ENCODE assay signal across 11 cellular contexts in genomic region chr5:74232281-74232680, GRCh38.
DNase-seq lines count a peak whose midpoint lies in the region; ATAC-seq and TF ChIP-seq lines count a peak whose summit lies in the region.
"Had no signal": no experiment of that assay in that cellular context is flagged by ENCODE, and none has a peak within 500 bp of the region (broad histone marks: within the 10 kb centered on the region; RNA-seq: fewer than 3 reads in every experiment).

No MANE protein-coding gene starts in this region.

- in situ Hi-C loops in IMR-90 (cut with MboI; ENCODE audit: low sequenced_read_pairs), result no loop called here

- H3K79me1 ChIP-seq in IMR-90 (ENCODE audit: low read depth in 1 of 2, low read length in 2 of 2), result no peaks in the 10 kb centered on the region; a peak in 1 of 4 replicates

- no peaks in the 10 kb centered on the region for H3K36me3 ChIP-seq in IMR-90 (ENCODE audit: control insufficient read depth, insufficient read depth, low read length)
- H3K36me3 ChIP-seq: cardiac muscle cell, esophagus squamous epithelium had no signal

- H3K4ac ChIP-seq in IMR-90 (ENCODE audit: low read depth, low read length), result peak overlapping the region; percentile 73

- H3K4me1 ChIP-seq in IMR-90 (ENCODE audit: control insufficient read depth, insufficient read depth, low read length), result peaks cover 8% of the 10 kb centered on the region
- H3K4me1 ChIP-seq: esophagus squamous epithelium had no signal

- H4K91ac ChIP-seq in IMR-90 (ENCODE audit: insufficient read depth, low read depth, low read length), result peak overlapping the region; percentile 25; the same call in 1 of the 2 replicates

- peak overlapping the region in 1 of 2 experiments; percentile 85 for H4K8ac ChIP-seq in IMR-90 (ENCODE audit: low read depth in 2 of 2, low read length in 2 of 2)

- peak overlapping the region; percentile 85 for H2BK20ac ChIP-seq in IMR-90 (ENCODE audit: low read depth, low read length)

- peak overlapping the region; percentile 29; the same call in 1 of the 2 replicates for H3K18ac ChIP-seq in IMR-90 (ENCODE audit: low read depth, low read length)

- H3K4me1 Mint-ChIP-seq in Calu3 (ENCODE audit: low read depth, unreplicated experiment) (peaks cover 43% of the 10 kb centered on the region), chondrocyte (ENCODE audit: low read depth) (peaks cover 42% of the 10 kb centered on the region)
- peaks cover 6% of the 10 kb centered on the region for H3K4me1 Mint-ChIP-seq in activated T-helper 2 cell treated with anti-CD3 and anti-CD28 coated beads, Interferon-gamma antibody, Interleukin-2, Interleukin-4, amounts not matched to agents 10 μg/mL and 5 μg/mL and 100 μg/mL, durations not matched to agents 14 hours and 24 hours and 36 hours (ENCODE audit: low read depth)

- H3K27me3 ChIP-seq in IMR-90 (ENCODE audit: control insufficient read depth, insufficient read depth, low read length), result no peaks in the 10 kb centered on the region
- H3K27me3 ChIP-seq: cardiac muscle cell, esophagus squamous epithelium had no signal

- peak overlapping the region; percentile 67; the same call in 1 of the 2 replicates for H3K23ac ChIP-seq in IMR-90 (ENCODE audit: low read depth, low read length)

- no peaks in the 10 kb centered on the region for H4K20me1 ChIP-seq in IMR-90 (ENCODE audit: insufficient read depth, low read length)

- DNase-seq in Calu3 (peak; percentile 70), IMR-90 (peak; percentile 92), chondrocyte (ENCODE audit: low spot score) (no peak), non-pigmented ciliary epithelial cell (ENCODE audit: low read depth) (peak; percentile 78), Right ventricle myocardium inferior (ENCODE audit: missing footprints) (no peak), DMS53 (lab: John Stamatoyannopoulos, UW) (no peak), T-helper 2 cell (no peak)
- DNase-seq in activated T-helper 2 cell treated with anti-CD3 and anti-CD28 coated beads, Interferon-gamma antibody, Interleukin-2, Interleukin-4, amounts not matched to agents 10 μg/mL and 5 μg/mL and 100 μg/mL, durations not matched to agents 14 hours and 24 hours and 36 hours (ENCODE audit: low spot score), result no peak
- DNase-seq: esophagus squamous epithelium had no signal

- TF ChIP-seq RAD21 in IMR-90 (IDR thresholded peaks at IDR 0.05; ENCODE audit: low read length), result no peak

- no peak overlapping the region for H3K4me3 ChIP-seq in IMR-90 (ENCODE audit: insufficient read depth, low read depth, low read length)
- H3K4me3 ChIP-seq: cardiac muscle cell, esophagus squamous epithelium, lung had no signal

- H3K4me3 Mint-ChIP-seq in Calu3 (ENCODE audit: low read depth, unreplicated experiment), result no peak overlapping the region
- H3K4me3 Mint-ChIP-seq in chondrocyte (ENCODE audit: unreplicated experiment), result no peak overlapping the region
- H3K4me3 Mint-ChIP-seq in activated T-helper 2 cell treated with anti-CD3 and anti-CD28 coated beads, Interferon-gamma antibody, Interleukin-2, Interleukin-4, amounts not matched to agents 10 μg/mL and 5 μg/mL and 100 μg/mL, durations not matched to agents 14 hours and 24 hours and 36 hours (ENCODE audit: low read depth), result no peak overlapping the region

- POLR2A ChIA-PET in IMR-90 (lab: Charles Lee; ENCODE audit: unreplicated experiment), result interaction anchor here (0.6 kb wide), 1 partner anchor 605 kb away, joined by 3 read pairs; no protein-coding TSS in a partner anchor

- BruUV-seq in Calu3 (replicated peaks; lab: Mats Ljungman, UMichigan) (no TSS peak), IMR-90 (replicated peaks; lab: Mats Ljungman, UMichigan) (no TSS peak)

- no peaks in the 10 kb centered on the region for H3K9me3 ChIP-seq in IMR-90 (ENCODE audit: control insufficient read depth, insufficient read depth, low read length)
- H3K9me3 ChIP-seq: esophagus squamous epithelium had no signal

- H4K5ac ChIP-seq in IMR-90 (ENCODE audit: low read depth, low read length), result no peak overlapping the region

- H3K27ac Mint-ChIP-seq in Calu3 (ENCODE audit: unreplicated experiment) (peak overlapping the region; percentile 63), chondrocyte (ENCODE audit: unreplicated experiment) (peak overlapping the region; percentile 59)
- no peak overlapping the region for H3K27ac Mint-ChIP-seq in activated T-helper 2 cell treated with anti-CD3 and anti-CD28 coated beads, Interferon-gamma antibody, Interleukin-2, Interleukin-4, amounts not matched to agents 10 μg/mL and 5 μg/mL and 100 μg/mL, durations not matched to agents 14 hours and 24 hours and 36 hours

- H3K27ac ChIP-seq in IMR-90 (ENCODE audit: insufficient read depth, low read length), result no peak overlapping the region; the same call in 1 of the 2 replicates
- H3K27ac ChIP-seq: cardiac muscle cell, esophagus squamous epithelium had no signal

- no peaks in the 10 kb centered on the region for H3K27me3 Mint-ChIP-seq in Calu3 (ENCODE audit: unreplicated experiment)
- H3K27me3 Mint-ChIP-seq in chondrocyte (ENCODE audit: low read depth), result peaks cover 2% of the 10 kb centered on the region
- H3K27me3 Mint-ChIP-seq in activated T-helper 2 cell treated with anti-CD3 and anti-CD28 coated beads, Interferon-gamma antibody, Interleukin-2, Interleukin-4, amounts not matched to agents 10 μg/mL and 5 μg/mL and 100 μg/mL, durations not matched to agents 14 hours and 24 hours and 36 hours (ENCODE audit: low read depth), result peaks cover 19% of the 10 kb centered on the region

- no peak for TF ChIP-seq POLR2A in IMR-90 (IDR thresholded peaks at IDR 0.05; ENCODE audit: low read depth, low read length)

- H2AFZ ChIP-seq in IMR-90 (replicated peaks; ENCODE audit: low read length, poor library complexity), result peak overlapping the region; percentile 66

- CTCF ChIA-PET in Calu3 (lab: Charles Lee) (interaction anchor here (0.7 kb wide), 1 partner anchor 9 kb away, joined by 7 read pairs; no protein-coding TSS in a partner anchor), IMR-90 (lab: Yijun Ruan, JAX) (interaction anchor here (0.6 to 0.7 kb wide), 2 partner anchors 100 to 247 kb away, joined by 3 to 4 read pairs; no protein-coding TSS in a partner anchor)

- no CpG with 5 or more reads among the region's 2 CpGs for WGBS in IMR-90 (ENCODE audit: extremely low coverage in 2 of 2, insufficient read length in 1 of 2), 2 experiments

- peaks cover 7% of the 10 kb centered on the region for H3K9me1 ChIP-seq in IMR-90 (ENCODE audit: insufficient read depth, low read length)

- peak overlapping the region; percentile 70 for H3K14ac ChIP-seq in IMR-90 (replicated peaks; ENCODE audit: low read depth, low read length)

- TF ChIP-seq CTCF in Calu3 (IDR thresholded peaks at IDR 0.05; ENCODE audit: unreplicated experiment) (no peak), IMR-90 (conservative IDR thresholded peaks at IDR 0.05; ENCODE audit: low read depth, low read length) (no peak), chondrocyte (IDR thresholded peaks at IDR 0.05) (no peak)

- H2AK5ac ChIP-seq in IMR-90 (ENCODE audit: low read depth, low read length), result peak overlapping the region; percentile 91

- peak; percentile 65 for ATAC-seq in IMR-90 (ENCODE audit: low read depth)
- no peak for ATAC-seq in Right ventricle myocardium inferior

- peak overlapping the region; percentile 26 for H2BK5ac ChIP-seq in IMR-90 (ENCODE audit: low read depth, low read length, poor library complexity, severe bottlenecking)

- dilution Hi-C loops in IMR-90 (cut with HindIII; ENCODE audit: low sequenced_read_pairs, unreplicated experiment), result no loop called here

- no peaks in the 10 kb centered on the region for H3K9me3 Mint-ChIP-seq in Calu3 (ENCODE audit: low read depth, unreplicated experiment)
- H3K9me3 Mint-ChIP-seq in chondrocyte (ENCODE audit: low read depth), result peaks cover 2% of the 10 kb centered on the region
- H3K9me3 Mint-ChIP-seq in activated T-helper 2 cell treated with anti-CD3 and anti-CD28 coated beads, Interferon-gamma antibody, Interleukin-2, Interleukin-4, amounts not matched to agents 10 μg/mL and 5 μg/mL and 100 μg/mL, durations not matched to agents 14 hours and 24 hours and 36 hours, result no peaks in the 10 kb centered on the region

- H2BK120ac ChIP-seq in IMR-90 (ENCODE audit: low read depth, low read length), result peak overlapping the region; percentile 81

- H2AK9ac ChIP-seq in IMR-90 (replicated peaks; ENCODE audit: low read depth, low read length, poor library complexity), result no peak overlapping the region

- intact Hi-C loops in Calu3 (cut with micrococcal nuclease; ENCODE audit: unreplicated experiment), result loop anchor here (5.0 kb wide), 1 partner anchor 85 kb away; no protein-coding TSS in a partner anchor
- intact Hi-C loops in IMR-90 (cut with micrococcal nuclease), result no loop called here
- intact Hi-C loops in Right ventricle myocardium inferior (cut with DNase I), result no loop called here
- intact Hi-C loops in activated T-helper 2 cell treated with anti-CD3 and anti-CD28 coated beads, Interferon-gamma antibody, Interleukin-2, Interleukin-4, amounts not matched to agents 10 μg/mL and 5 μg/mL and 100 μg/mL, durations not matched to agents 14 hours and 24 hours and 36 hours (cut with micrococcal nuclease), result no loop called here

- no peak overlapping the region for H3K9ac ChIP-seq in IMR-90 (ENCODE audit: low read depth, low read length)

- H3K4me2 ChIP-seq in IMR-90 (ENCODE audit: low read depth, low read length), result no peak overlapping the region

- H3K56ac ChIP-seq in IMR-90 (ENCODE audit: extremely low read depth, insufficient read depth, low read length), result no peak overlapping the region

- H2BK15ac ChIP-seq in IMR-90 (ENCODE audit: low read depth, low read length), result peak overlapping the region; percentile 85

- H3K36me3 Mint-ChIP-seq in Calu3 (ENCODE audit: insufficient read depth, unreplicated experiment) (no peaks in the 10 kb centered on the region), chondrocyte (ENCODE audit: low read depth) (no peaks in the 10 kb centered on the region)
- no peaks in the 10 kb centered on the region for H3K36me3 Mint-ChIP-seq in activated T-helper 2 cell treated with anti-CD3 and anti-CD28 coated beads, Interferon-gamma antibody, Interleukin-2, Interleukin-4, amounts not matched to agents 10 μg/mL and 5 μg/mL and 100 μg/mL, durations not matched to agents 14 hours and 24 hours and 36 hours (ENCODE audit: low read depth)

TF ChIP-seq in IMR-90, 13 proteins besides CTCF, POLR2A, EP300 and RAD21 (continues in another document):
- TF ChIP-seq CEBPB (IDR thresholded peaks at IDR 0.05; ENCODE audit: low read depth, low read length) (no peak), NFE2L2 (IDR thresholded peaks at IDR 0.05; ENCODE audit: low read depth, low read length) (no peak), BHLHE40 (IDR thresholded peaks at IDR 0.05; ENCODE audit: low read depth, low read length) (peak; percentile 46; the same call in 1 of the 2 replicates), MAFK (IDR thresholded peaks at IDR 0.05; ENCODE audit: low read depth, low read length) (peak; percentile 28; the same call in 1 of the 2 replicates), FOS (IDR thresholded peaks at IDR 0.05; ENCODE audit: low read depth, low read length) (peak; percentile 41), SMC3 (IDR thresholded peaks at IDR 0.05; ENCODE audit: low read depth, low read length) (peak; percentile 9; the same call in 1 of the 2 replicates)

Comparison
In these comparisons a context has a peak if more than half of its experiments do, and no peak if none do; other contexts are left out.
1. DNase-seq: peak in Calu3 (single experiment), IMR-90 (single experiment) and non-pigmented ciliary epithelial cell (single experiment); none in chondrocyte (single experiment), Right ventricle myocardium inferior (single experiment), activated T-helper 2 cell treated with anti-CD3 and anti-CD28 coated beads, Interferon-gamma antibody, Interleukin-2, Interleukin-4, amounts not matched to agents 10 μg/mL and 5 μg/mL and 100 μg/mL, durations not matched to agents 14 hours and 24 hours and 36 hours (single experiment), DMS53 (single experiment) and T-helper 2 cell (0 of 5).